12 cellular contexts compared by ENCODE assay signal in the genomic region with DNA sequence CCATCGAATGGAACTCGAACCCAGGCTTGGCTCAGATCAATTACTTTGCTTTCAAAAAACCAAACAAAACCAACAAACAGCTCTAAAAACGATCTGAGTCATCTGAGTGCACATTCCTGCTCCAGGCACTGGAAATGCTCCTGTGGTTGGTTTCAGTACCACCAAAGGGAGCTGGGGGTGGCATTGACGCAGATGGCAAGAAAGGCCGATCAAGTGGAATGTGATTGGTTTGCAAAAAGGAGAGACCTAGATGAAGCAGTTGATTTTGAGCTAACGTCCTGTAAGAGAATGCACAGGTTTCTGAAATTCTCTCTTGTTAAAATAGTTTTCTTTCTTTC. TPM values are rescaled to one million over a fixed set of nuclear protein-coding genes. Genes with fewer than 3 reads are reported as not detected.
DNase-seq lines count a peak whose midpoint lies in the region; ATAC-seq, FAIRE-seq and TF ChIP-seq lines count a peak whose summit lies in the region.
"Had no signal": no experiment of that assay in that cellular context is flagged by ENCODE, and none has a peak within 500 bp of the region (broad histone marks: within the 10 kb centered on the region; RNA-seq: fewer than 3 reads in every experiment).

No MANE protein-coding gene starts in this region.

- no peak for ATAC-seq in activated CD8-positive, alpha-beta T cell treated with anti-CD3 and anti-CD28 coated beads for 36 hours

- POLR2A ChIA-PET in activated CD8-positive, alpha-beta T cell treated with anti-CD3 and anti-CD28 coated beads for 36 hours (lab: Charles Lee), result interaction anchor here (0.6 to 7.7 kb wide), 8 partner anchors 12 to 63 kb away, joined by 3 to 73 read pairs (median 6); a partner anchor contains a TSS

- H3K27me3 Mint-ChIP-seq in activated CD8-positive, alpha-beta T cell treated with anti-CD3 and anti-CD28 coated beads for 36 hours, result no peaks in the 10 kb centered on the region

- peak overlapping the region; percentile 75 for H3K4me3 Mint-ChIP-seq in activated CD8-positive, alpha-beta T cell treated with anti-CD3 and anti-CD28 coated beads for 36 hours

- no peak for FAIRE-seq in H54 (lab: Jason Lieb, UNC)
- FAIRE-seq: GM18507 had no signal

- intact Hi-C loops in activated CD8-positive, alpha-beta T cell treated with anti-CD3 and anti-CD28 coated beads for 36 hours (cut with micrococcal nuclease), result no loop called here

- no peaks in the 10 kb centered on the region for H3K9me3 Mint-ChIP-seq in activated CD8-positive, alpha-beta T cell treated with anti-CD3 and anti-CD28 coated beads for 36 hours
- H3K9me3 Mint-ChIP-seq: H9 had no signal

- H3K27ac ChIP-seq in iPS-20b (ENCODE audit: low read length), result no peak overlapping the region

- peaks cover 41% of the 10 kb centered on the region for H3K27me3 ChIP-seq in iPS-20b (ENCODE audit: insufficient read depth, low read length)
- H3K27me3 ChIP-seq: uterus had no signal

- H3K4me3 ChIP-seq in iPS-20b (ENCODE audit: low read length), result peak overlapping the region; percentile 73; the same call in 1 of the 2 replicates

- DNase-seq in AG08395 (ENCODE audit: low spot score) (peak; percentile 36), ELR (ENCODE audit: low read depth) (peak; percentile 91), H54 (ENCODE audit: insufficient read length, low spot score) (no peak), NCI-H146 (lab: John Stamatoyannopoulos, UW) (no peak)
- DNase-seq in activated CD8-positive, alpha-beta T cell treated with anti-CD3 and anti-CD28 coated beads for 36 hours, result peak; percentile 64
- no peak for DNase-seq in activated CD8-positive, alpha-beta memory T cell treated with anti-CD3 and anti-CD28 coated beads, Interleukin-2, amount 50 U/mL, for 48 hours
- DNase-seq in activated CD4-positive, CD25-positive, alpha-beta regulatory T cell treated with anti-CD3 and anti-CD28 coated beads, Interleukin-2, amount 50 U/mL, for 72 hours, result no peak
- DNase-seq: H9, NCI-H1436 treated with DMSO at 0.1 percent for 48 hours, uterus had no signal

- no peaks in the 10 kb centered on the region for H3K9me3 ChIP-seq in iPS-20b (ENCODE audit: insufficient read depth, low read depth, low read length)
- H3K9me3 ChIP-seq: uterus had no signal

- TF ChIP-seq POLR2A in H54 (IDR thresholded peaks at IDR 0.05; ENCODE audit: low read depth, low read length), result no peak

- peak overlapping the region; percentile 56; the same call in 1 of the 2 replicates for H3K9ac ChIP-seq in iPS-20b (ENCODE audit: low read depth, low read length)

- H3K36me3 Mint-ChIP-seq in activated CD8-positive, alpha-beta T cell treated with anti-CD3 and anti-CD28 coated beads for 36 hours (ENCODE audit: low read depth), result peaks cover 41% of the 10 kb centered on the region

- peaks cover 67% of the 10 kb centered on the region for H3K4me1 Mint-ChIP-seq in activated CD8-positive, alpha-beta T cell treated with anti-CD3 and anti-CD28 coated beads for 36 hours (ENCODE audit: low read depth)

- peaks cover 25% of the 10 kb centered on the region for H3K4me1 ChIP-seq in iPS-20b (ENCODE audit: insufficient read depth, low read length)

- no peak for TF ChIP-seq CTCF in activated CD8-positive, alpha-beta T cell treated with anti-CD3 and anti-CD28 coated beads for 36 hours (IDR thresholded peaks at IDR 0.05)

- CTCF ChIA-PET in activated CD8-positive, alpha-beta T cell treated with anti-CD3 and anti-CD28 coated beads for 36 hours (lab: Charles Lee), result interaction anchor here (1.0 to 7.2 kb wide), 8 partner anchors 8 to 94 kb away, joined by 3 to 51 read pairs (median 4); a partner anchor contains a TSS

- H3K36me3 ChIP-seq in iPS-20b (ENCODE audit: insufficient read depth, low read depth, low read length), result no peaks in the 10 kb centered on the region
- H3K36me3 ChIP-seq: uterus had no signal

- peak overlapping the region; percentile 89 for H3K27ac Mint-ChIP-seq in activated CD8-positive, alpha-beta T cell treated with anti-CD3 and anti-CD28 coated beads for 36 hours
- H3K27ac Mint-ChIP-seq: H9 had no signal

RNA-seq across cellular contexts. Expression of a gene that starts 39.5 kb away (rescaled TPM):
- total RNA-seq in activated CD8-positive, alpha-beta T cell treated with anti-CD3 and anti-CD28 coated beads for 36 hours, result 100 to 1,000 TPM; 152 to 158 TPM

Comparison
In these comparisons a context has a peak if more than half of its experiments do, and no peak if none do; other contexts are left out.
1. DNase-seq: peak in AG08395 (single experiment), ELR (single experiment) and activated CD8-positive, alpha-beta T cell treated with anti-CD3 and anti-CD28 coated beads for 36 hours (single experiment); none in H54 (single experiment), activated CD8-positive, alpha-beta memory T cell treated with anti-CD3 and anti-CD28 coated beads, Interleukin-2, amount 50 U/mL, for 48 hours (single experiment), activated CD4-positive, CD25-positive, alpha-beta regulatory T cell treated with anti-CD3 and anti-CD28 coated beads, Interleukin-2, amount 50 U/mL, for 72 hours (single experiment) and NCI-H146 (single experiment).